In genomic region chr11:10809373-10810199, GRCh38 we compare ENCODE assay signal across 8 cellular contexts. TPM values are rescaled to one million over a fixed set of nuclear protein-coding genes. Genes with fewer than 3 reads are reported as not detected.
A peak's percentile ranks its signal among the peaks of the same experiment; 100 is the strongest.
DNase-seq lines count a peak whose midpoint lies in the region; ATAC-seq and TF ChIP-seq lines count a peak whose summit lies in the region.

No MANE protein-coding gene starts in this region.

- TF ChIP-seq CTCF in transverse colon (IDR thresholded peaks at IDR 0.05), result no peak

- 2 to 5% methylated on average over 11 to 29 of the region's 29 CpGs for WGBS in transverse colon (ENCODE audit: low coverage in 1 of 2), 2 donors

- H3K79me2 ChIP-seq in Karpas-422 (ENCODE audit: low read length), result peaks cover 28% of the 10 kb centered on the region

- H3K4me1 ChIP-seq in Karpas-422 (ENCODE audit: low read length) (peaks cover 29% of the 10 kb centered on the region), transverse colon (peaks cover 27 to 34% (median 31%) of the 10 kb centered on the region in 4 donors)

- CTCF ChIA-PET in activated CD8-positive, alpha-beta T cell treated with anti-CD3 and anti-CD28 coated beads, Interleukin-2, amount 10 ng/mL, durations not matched to agents 7 days and 5 days (lab: Charles Lee), result interaction anchor here (0.6 to 2.2 kb wide), 17 partner anchors 8 to 269 kb away, joined by 3 to 39 read pairs (median 5); partner anchors contain the start of genes RNF141 and ZBED5

- no peaks in the 10 kb centered on the region for H3K27me3 Mint-ChIP-seq in activated CD8-positive, alpha-beta T cell treated with anti-CD3 and anti-CD28 coated beads, Interleukin-2, amount 10 ng/mL, durations not matched to agents 7 days and 5 days (ENCODE audit: low read depth)
- peaks cover 8 to 16% of the 10 kb centered on the region in 2 donors for H3K27me3 Mint-ChIP-seq in natural killer cell treated with Interleukin-12 subunit alpha and Interleukin-12 subunit beta and Interleukin-15 and Interleukin-18, amount 100 ng/mL, for 72 hours

- no peaks in the 10 kb centered on the region for H3K27me3 ChIP-seq in Karpas-422 (ENCODE audit: low read length)
- H3K27me3 ChIP-seq in transverse colon, result no peaks in the 10 kb centered on the region

- intact Hi-C loops in transverse colon (cut with DNase I; ENCODE audit: low total_unique reads), result loop anchor here (2.0 kb wide), 2 partner anchors 47 to 121 kb away; no protein-coding TSS in a partner anchor

- H3K36me3 ChIP-seq in Karpas-422 (ENCODE audit: insufficient read depth, low read length), result peaks cover 29% of the 10 kb centered on the region
- peaks cover 0 to 21% (median 10%) of the 10 kb centered on the region in 4 donors for H3K36me3 ChIP-seq in transverse colon

- peak overlapping the region; percentile 91 for H3K4me3 ChIP-seq in Karpas-422 (ENCODE audit: low read length)
- H3K4me3 ChIP-seq in transverse colon, result peak overlapping the region; percentile 39 to 95 (median 72)

- H3K27ac ChIP-seq in Karpas-422 (ENCODE audit: low read length), result peak overlapping the region; percentile 53
- H3K27ac ChIP-seq in transverse colon, result peak overlapping the region; percentile 96 to 100 (median 98)

- TF ChIP-seq POLR2A in transverse colon (IDR thresholded peaks at IDR 0.05), result no peak

- H3K9me3 ChIP-seq in Karpas-422 (ENCODE audit: low read length), result no peaks in the 10 kb centered on the region
- H3K9me3 ChIP-seq in transverse colon, result no peaks in the 10 kb centered on the region

- no peaks in the 10 kb centered on the region for H3K9me3 Mint-ChIP-seq in activated CD8-positive, alpha-beta T cell treated with anti-CD3 and anti-CD28 coated beads, Interleukin-2, amount 10 ng/mL, durations not matched to agents 7 days and 5 days (ENCODE audit: insufficient read depth)
- H3K9me3 Mint-ChIP-seq in natural killer cell treated with Interleukin-12 subunit alpha and Interleukin-12 subunit beta and Interleukin-15 and Interleukin-18, amount 100 ng/mL, for 72 hours, result no peaks in the 10 kb centered on the region

- H3K4me1 Mint-ChIP-seq in activated CD8-positive, alpha-beta T cell treated with anti-CD3 and anti-CD28 coated beads, Interleukin-2, amount 10 ng/mL, durations not matched to agents 7 days and 5 days (ENCODE audit: low read depth), result peaks cover 41% of the 10 kb centered on the region
- peaks cover 29 to 40% of the 10 kb centered on the region in 2 donors for H3K4me1 Mint-ChIP-seq in natural killer cell treated with Interleukin-12 subunit alpha and Interleukin-12 subunit beta and Interleukin-15 and Interleukin-18, amount 100 ng/mL, for 72 hours (ENCODE audit: low read depth in 2 of 2)

- peaks cover 36% of the 10 kb centered on the region for H3K36me3 Mint-ChIP-seq in activated CD8-positive, alpha-beta T cell treated with anti-CD3 and anti-CD28 coated beads, Interleukin-2, amount 10 ng/mL, durations not matched to agents 7 days and 5 days (ENCODE audit: low read depth)
- peaks cover 27% of the 10 kb centered on the region for H3K36me3 Mint-ChIP-seq in natural killer cell treated with Interleukin-12 subunit alpha and Interleukin-12 subunit beta and Interleukin-15 and Interleukin-18, amount 100 ng/mL, for 72 hours

- peak; percentile 16 for ATAC-seq in GM21825 (IDR thresholded peaks at IDR 0.05; ENCODE audit: unreplicated experiment)
- peak; percentile 24 for ATAC-seq in activated CD8-positive, alpha-beta T cell treated with anti-CD3 and anti-CD28 coated beads, Interleukin-2, amount 10 ng/mL, durations not matched to agents 7 days and 5 days
- ATAC-seq in natural killer cell treated with Interleukin-12 subunit alpha and Interleukin-12 subunit beta and Interleukin-15 and Interleukin-18, amount 100 ng/mL, for 72 hours, result peak; percentile 7 to 34

- peak overlapping the region; percentile 86 for H3K4me3 Mint-ChIP-seq in activated CD8-positive, alpha-beta T cell treated with anti-CD3 and anti-CD28 coated beads, Interleukin-2, amount 10 ng/mL, durations not matched to agents 7 days and 5 days
- H3K4me3 Mint-ChIP-seq in natural killer cell treated with Interleukin-12 subunit alpha and Interleukin-12 subunit beta and Interleukin-15 and Interleukin-18, amount 100 ng/mL, for 72 hours, result peak overlapping the region; percentile 92

- H3K9ac ChIP-seq in Karpas-422 (ENCODE audit: low read length), result peak overlapping the region; percentile 88

- POLR2A ChIA-PET in activated CD8-positive, alpha-beta T cell treated with anti-CD3 and anti-CD28 coated beads, Interleukin-2, amount 10 ng/mL, durations not matched to agents 7 days and 5 days (lab: Charles Lee), result interaction anchor here (0.6 to 5.9 kb wide), 39 partner anchors 7 to 1391 kb away, joined by 3 to 226 read pairs (median 6); partner anchors contain the start of genes AMPD3, CTR9 and ZBED5

- H3K27ac Mint-ChIP-seq in activated CD8-positive, alpha-beta T cell treated with anti-CD3 and anti-CD28 coated beads, Interleukin-2, amount 10 ng/mL, durations not matched to agents 7 days and 5 days, result peak overlapping the region; percentile 98
- peak overlapping the region; percentile 92 to 97 for H3K27ac Mint-ChIP-seq in natural killer cell treated with Interleukin-12 subunit alpha and Interleukin-12 subunit beta and Interleukin-15 and Interleukin-18, amount 100 ng/mL, for 72 hours

- no peak for TF ChIP-seq EP300 in transverse colon (IDR thresholded peaks at IDR 0.05; ENCODE audit: low read depth)

- H3K9me2 ChIP-seq in Karpas-422 (replicated peaks; ENCODE audit: insufficient read depth, low read length), result no peaks in the 10 kb centered on the region

- H4K20me1 ChIP-seq in Karpas-422 (ENCODE audit: insufficient read depth, low read depth, low read length), result peaks cover 16% of the 10 kb centered on the region; the same call in 1 of the 2 replicates

- H3K4me2 ChIP-seq in Karpas-422 (ENCODE audit: low read depth, low read length, poor library complexity, severe bottlenecking), result peak overlapping the region; percentile 93

- in situ Hi-C loops in transverse colon (cut with MboI; ENCODE audit: low pct_ligation_motif_present in 1 of 4, low pct_unique_long_range_greater_than_20kb in 1 of 4, low sequenced_read_pairs in 3 of 4), result loop anchor here in 1 of 4 donors (10.0 kb wide), 1 partner anchor 45 kb away; the partner anchor contains the start of gene ZBED5

- peak overlapping the region; percentile 95 for H2AFZ ChIP-seq in Karpas-422 (ENCODE audit: low read length)

- DNase-seq in NCI-H2107 treated with DMSO at 0.1 percent for 48 hours (lab: John Stamatoyannopoulos, UW; ENCODE audit: unreplicated experiment) (peak; percentile 9), NCI-H2107 (lab: John Stamatoyannopoulos, UW) (no peak), Karpas-422 (peak; percentile 67), fibroblast of gingiva (ENCODE audit: low read depth) (peak; percentile 67), transverse colon (peak; percentile 46)
- DNase-seq in activated CD8-positive, alpha-beta T cell treated with anti-CD3 and anti-CD28 coated beads, Interleukin-2, amount 10 ng/mL, durations not matched to agents 7 days and 5 days, result peak; percentile 60
- peak; percentile 65 for DNase-seq in natural killer cell treated with Interleukin-12 subunit alpha and Interleukin-12 subunit beta and Interleukin-15 and Interleukin-18, amount 100 ng/mL, for 72 hours (ENCODE audit: low spot score)

RNA-seq across cellular contexts. Expression of gene EIF4G2, which starts 0.9 kb away (rescaled TPM):
- total RNA-seq in Karpas-422 (2014; rRNA removed; shearing (Covaris generic); ENCODE audit: low replicate concordance), result 304 and 548 TPM in 2 replicates
- total RNA-seq in activated CD8-positive, alpha-beta T cell treated with anti-CD3 and anti-CD28 coated beads, Interleukin-2, amount 10 ng/mL, durations not matched to agents 7 days and 5 days, result 100 to 1,000 TPM; 667 to 682 TPM
- 1,000 to 10,000 TPM in 1 of 2 donors, 100 to 1,000 TPM in 1; 997 to 1,080 TPM for total RNA-seq in natural killer cell treated with Interleukin-12 subunit alpha and Interleukin-12 subunit beta and Interleukin-15 and Interleukin-18, amount 100 ng/mL, for 72 hours
- 100 to 1,000 TPM; 357 to 482 (median 444) TPM for total RNA-seq in transverse colon

RNA-seq across cellular contexts. Expression of gene ZBED5, which starts 48.3 kb away (rescaled TPM):
- total RNA-seq in Karpas-422 (2014; rRNA removed; shearing (Covaris generic); ENCODE audit: low replicate concordance), result 22.7 and 51.4 TPM in 2 replicates
- total RNA-seq in activated CD8-positive, alpha-beta T cell treated with anti-CD3 and anti-CD28 coated beads, Interleukin-2, amount 10 ng/mL, durations not matched to agents 7 days and 5 days, result 10 to 100 TPM; 33.7 to 35.6 TPM
- total RNA-seq in natural killer cell treated with Interleukin-12 subunit alpha and Interleukin-12 subunit beta and Interleukin-15 and Interleukin-18, amount 100 ng/mL, for 72 hours, result 10 to 100 TPM; 34.5 to 37.1 TPM
- 10 to 100 TPM; 13.7 to 38.4 (median 29.7) TPM for total RNA-seq in transverse colon

RNA-seq across cellular contexts. Expression of gene CTR9, which starts 58.5 kb away (rescaled TPM):
- total RNA-seq in Karpas-422 (2014; rRNA removed; shearing (Covaris generic); ENCODE audit: low replicate concordance), result 20.7 and 39.9 TPM in 2 replicates
- total RNA-seq in activated CD8-positive, alpha-beta T cell treated with anti-CD3 and anti-CD28 coated beads, Interleukin-2, amount 10 ng/mL, durations not matched to agents 7 days and 5 days, result 10 to 100 TPM; 43.4 to 44.0 TPM
- total RNA-seq in natural killer cell treated with Interleukin-12 subunit alpha and Interleukin-12 subunit beta and Interleukin-15 and Interleukin-18, amount 100 ng/mL, for 72 hours, result 10 to 100 TPM; 42.9 to 45.7 TPM
- 10 to 100 TPM; 21.3 to 41.2 (median 25.5) TPM for total RNA-seq in transverse colon
